Comparison of ENCODE assay signal across 16 cellular contexts in genomic region chr11:126405906-126406305, GRCh38. TPM values are rescaled to one million over a fixed set of nuclear protein-coding genes. Genes with fewer than 3 reads are reported as not detected.
A peak's percentile ranks its signal among the peaks of the same experiment; 100 is the strongest.
DNase-seq lines count a peak whose midpoint lies in the region; ATAC-seq, FAIRE-seq and TF ChIP-seq lines count a peak whose summit lies in the region.
"Had no signal": no experiment of that assay in that cellular context is flagged by ENCODE, and none has a peak within 500 bp of the region (broad histone marks: within the 10 kb centered on the region; RNA-seq: fewer than 3 reads in every experiment).

No MANE protein-coding gene starts in this region.

- no peak for TF ChIP-seq POLR2A in tibial nerve (IDR thresholded peaks at IDR 0.05)

- ATAC-seq in GM18868 (IDR thresholded peaks at IDR 0.05; ENCODE audit: unreplicated experiment), result no peak
- ATAC-seq: activated T-cell treated with anti-CD3 and anti-CD28 coated beads, Interleukin-2, amount 50 U/mL, for 72 hours; left lobe of liver had no signal

- H3K36me3 ChIP-seq in kidney (ENCODE audit: control insufficient read depth in 1 of 2, insufficient read depth in 2 of 2, low read length in 2 of 2) (peaks cover 4 to 8% of the 10 kb centered on the region in 2 donors), tibial nerve (peaks cover 0 to 38% (median 0%) of the 10 kb centered on the region in 3 donors)

- peak; percentile 83 for DNase-seq in HT-29 (ENCODE audit: low spot score)
- DNase-seq in MCF 10A (ENCODE audit: unreplicated experiment), result peak; percentile 47
- peak; percentile 58 for DNase-seq in kidney
- no peak for DNase-seq in tibial nerve (ENCODE audit: low spot score in 2 of 2)
- no peak for DNase-seq in Ammon's horn (ENCODE audit: low spot score)
- DNase-seq in NCI-H1436 treated with DMSO at 0.1 percent for 48 hours (lab: John Stamatoyannopoulos, UW), result no peak
- DNase-seq: activated CD4-positive, alpha-beta T cell treated with anti-CD3 and anti-CD28 coated beads, Interleukin-2, amount 50 U/mL, for 1 hour; activated T-cell treated with anti-CD3 and anti-CD28 coated beads, Interleukin-2, amount 50 U/mL, for 72 hours; NCI-H1048; nephron progenitor cell; NK-92 treated with Interleukin-12 subunit alpha and Interleukin-12 subunit beta, amount 100 ng/mL, for 24 hours had no signal

- TF ChIP-seq EP300 in tibial nerve (IDR thresholded peaks at IDR 0.05), result no peak

- H3K4me3 Mint-ChIP-seq in MCF 10A (ENCODE audit: unreplicated experiment), result no peak overlapping the region
- H3K4me3 Mint-ChIP-seq: activated T-cell treated with anti-CD3 and anti-CD28 coated beads, Interleukin-2, amount 50 U/mL, for 72 hours; IgD-negative memory B cell; nephron progenitor cell had no signal

- FAIRE-seq in kidney (lab: Jason Lieb, UNC), result no peak

- POLR2A ChIA-PET in MCF 10A (lab: Yijun Ruan, JAX), result interaction anchor here (0.5 to 1.6 kb wide), 3 partner anchors 12 to 102 kb away, joined by 3 to 5 read pairs (median 3); partner anchors contain the start of gene DCPS

- intact Hi-C loops in MCF 10A (cut with micrococcal nuclease), result no loop called here
- intact Hi-C loops in kidney (cut with DNase I), result no loop called here

- no TSS peak for BruUV-seq in MCF 10A (replicated peaks; lab: Mats Ljungman, UMichigan)

- no peaks in the 10 kb centered on the region for H3K27me3 ChIP-seq in tibial nerve
- H3K27me3 ChIP-seq: BLaER1 treated with 17β-estradiol and CSF1 and Interleukin-3, amounts not matched to agents 10 nM and 100 nM; esophagus muscularis mucosa had no signal

- no peaks in the 10 kb centered on the region for H3K27me3 Mint-ChIP-seq in MCF 10A (ENCODE audit: insufficient read depth, unreplicated experiment)

- H3K9me3 ChIP-seq in kidney (ENCODE audit: control insufficient read depth in 1 of 2, low read length in 2 of 2) (no peaks in the 10 kb centered on the region), tibial nerve (no peaks in the 10 kb centered on the region)
- H3K9me3 ChIP-seq: BLaER1 treated with 17β-estradiol and CSF1 and Interleukin-3, amounts not matched to agents 10 nM and 100 nM; esophagus muscularis mucosa had no signal

- H3K4me3 ChIP-seq in kidney (ENCODE audit: low read length in 2 of 2) (no peak overlapping the region), tibial nerve (no peak overlapping the region)
- H3K4me3 ChIP-seq: BLaER1 treated with 17β-estradiol and CSF1 and Interleukin-3, amounts not matched to agents 10 nM and 100 nM; esophagus muscularis mucosa had no signal

- H3K4me1 Mint-ChIP-seq in MCF 10A (ENCODE audit: insufficient read depth, unreplicated experiment), result peaks cover 33% of the 10 kb centered on the region

- no peak for TF ChIP-seq CTCF in MCF 10A (IDR thresholded peaks at IDR 0.05; ENCODE audit: unreplicated experiment)
- no peak for TF ChIP-seq CTCF in kidney (IDR thresholded peaks at IDR 0.05; ENCODE audit: borderline replicate concordance, extremely low read depth, insufficient read depth)
- no peak for TF ChIP-seq CTCF in tibial nerve (IDR thresholded peaks at IDR 0.05)

- WGBS in tibial nerve, 2 donors, result 61 to 87% methylated on average over 4 to 5 of the region's 7 CpGs

- H3K27ac ChIP-seq in kidney (ENCODE audit: low read depth in 2 of 2, low read length in 2 of 2) (no peak overlapping the region), tibial nerve (peak overlapping the region; percentile 43 to 91 (median 70))
- H3K27ac ChIP-seq: BLaER1 treated with 17β-estradiol and CSF1 and Interleukin-3, amounts not matched to agents 10 nM and 100 nM had no signal

- CTCF ChIA-PET in MCF 10A (lab: Yijun Ruan, JAX), result interaction anchor here (0.6 to 2.6 kb wide), 5 partner anchors 12 to 1858 kb away, joined by 3 to 12 read pairs (median 7); no protein-coding TSS in a partner anchor

- H3K27ac Mint-ChIP-seq in MCF 10A (ENCODE audit: low read depth, unreplicated experiment), result no peak overlapping the region
- H3K27ac Mint-ChIP-seq: activated T-cell treated with anti-CD3 and anti-CD28 coated beads, Interleukin-2, amount 50 U/mL, for 72 hours; IgD-negative memory B cell; nephron progenitor cell had no signal

- peaks cover 14% of the 10 kb centered on the region for H3K36me3 Mint-ChIP-seq in MCF 10A (ENCODE audit: insufficient read depth, unreplicated experiment)

- no peak overlapping the region for H3K9ac ChIP-seq in kidney (ENCODE audit: low read length in 2 of 2)
- H3K9ac ChIP-seq: BLaER1 treated with 17β-estradiol and CSF1 and Interleukin-3, amounts not matched to agents 10 nM and 100 nM had no signal

- no peaks in the 10 kb centered on the region for H3K9me3 Mint-ChIP-seq in MCF 10A (ENCODE audit: unreplicated experiment)
- H3K9me3 Mint-ChIP-seq: activated T-cell treated with anti-CD3 and anti-CD28 coated beads, Interleukin-2, amount 50 U/mL, for 72 hours; IgD-negative memory B cell; nephron progenitor cell had no signal

- H3K4me1 ChIP-seq in kidney (ENCODE audit: control insufficient read depth in 1 of 2, insufficient read depth in 1 of 2, low read depth in 1 of 2, low read length in 2 of 2) (peaks cover 0 to 2% of the 10 kb centered on the region in 2 donors), tibial nerve (peaks cover 0 to 75% (median 7%) of the 10 kb centered on the region in 4 donors)

RNA-seq across cellular contexts. Expression of gene ST3GAL4, which starts 50.4 kb away (rescaled TPM):
- total RNA-seq in HT-29 (2014; rRNA removed; shearing (Covaris generic)), result 140 and 158 TPM in 2 replicates
- total RNA-seq in MCF 10A (2022) (12.3 and 15.3 TPM in 2 replicates), kidney (27.4 TPM), tibial nerve (100 to 1,000 TPM in 2 of 4 donors, 10 to 100 TPM in 2; 68.1 to 162 (median 122) TPM)
- polyA plus RNA-seq in kidney (ENCODE audit: insufficient read depth, low read depth, low replicate concordance), result 72.8 TPM

Comparison
In these comparisons a context has a peak if more than half of its experiments do, and no peak if none do; other contexts are left out.
1. DNase-seq: peak in HT-29 (single experiment), MCF 10A (single experiment) and kidney (single experiment); none in tibial nerve (0 of 2), Ammon's horn (single experiment) and NCI-H1436 treated with DMSO at 0.1 percent for 48 hours (single experiment).
2. H3K27ac ChIP-seq: peak in tibial nerve (4 of 4); none in kidney (0 of 2).